Comparison of ENCODE assay signal across 8 cellular contexts in the genomic region with DNA sequence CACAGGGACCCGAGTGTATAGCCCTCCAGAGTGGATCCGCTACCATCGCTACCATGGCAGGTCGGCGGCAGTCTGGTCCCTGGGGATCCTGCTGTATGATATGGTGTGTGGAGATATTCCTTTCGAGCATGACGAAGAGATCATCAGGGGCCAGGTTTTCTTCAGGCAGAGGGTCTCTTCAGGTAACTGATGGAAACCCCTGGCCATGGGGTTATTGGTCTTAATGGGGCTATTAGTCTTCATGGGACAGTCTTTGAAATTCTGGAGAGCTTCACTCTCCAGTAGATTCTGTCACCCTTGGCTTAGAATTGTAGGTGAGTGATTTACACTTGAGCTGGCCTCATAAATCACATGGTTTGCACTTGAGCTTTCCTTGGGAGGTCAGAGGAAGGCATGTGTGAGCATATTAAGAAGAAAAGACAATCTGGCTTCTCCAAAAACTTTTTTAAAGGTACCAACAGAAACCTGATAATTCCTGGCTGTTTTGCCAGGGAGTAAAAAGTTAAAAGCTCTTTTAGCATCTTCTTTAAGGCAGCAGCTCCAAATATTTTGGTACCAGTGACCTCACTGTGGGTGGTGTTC. TPM values are rescaled to one million over a fixed set of nuclear protein-coding genes. Genes with fewer than 3 reads are reported as not detected.
A peak's percentile ranks its signal among the peaks of the same experiment; 100 is the strongest.
DNase-seq lines count a peak whose midpoint lies in the region; ATAC-seq, FAIRE-seq and TF ChIP-seq lines count a peak whose summit lies in the region.

No MANE protein-coding gene starts in this region.

- H3K4me1 ChIP-seq in astrocyte (ENCODE audit: insufficient read depth, low read length) (peaks cover 9% of the 10 kb centered on the region), mononuclear cell (ENCODE audit: insufficient read depth, low read length) (peaks cover 76% of the 10 kb centered on the region), upper lobe of left lung (peaks cover 25 to 66% (median 46%) of the 10 kb centered on the region in 4 donors)

- TF ChIP-seq CTCF in astrocyte (IDR thresholded peaks at IDR 0.05; ENCODE audit: insufficient read depth, low read depth, low read length) (no peak), upper lobe of left lung (IDR thresholded peaks at IDR 0.05) (no peak)

- peak overlapping the region; percentile 98 for H3K27ac Mint-ChIP-seq in activated naive CD4-positive, alpha-beta T cell treated with anti-CD3 and anti-CD28 coated beads, Interleukin-2, amount 10 ng/mL, durations not matched to agents 7 days and 5 days
- H3K27ac Mint-ChIP-seq in astrocyte (ENCODE audit: unreplicated experiment) = no peak overlapping the region

- peaks cover 10% of the 10 kb centered on the region for H3K27me3 Mint-ChIP-seq in activated naive CD4-positive, alpha-beta T cell treated with anti-CD3 and anti-CD28 coated beads, Interleukin-2, amount 10 ng/mL, durations not matched to agents 7 days and 5 days
- H3K27me3 Mint-ChIP-seq in astrocyte (ENCODE audit: low read depth, unreplicated experiment) = no peaks in the 10 kb centered on the region

- peaks cover 36% of the 10 kb centered on the region for H4K20me1 ChIP-seq in astrocyte (ENCODE audit: insufficient read depth, low read length)

- H3K79me2 ChIP-seq in astrocyte (ENCODE audit: insufficient read depth, low read length) = peaks cover 26% of the 10 kb centered on the region

- 87 to 92% methylated on average over 7 of the region's 7 CpGs for WGBS in upper lobe of left lung, 2 donors

- FAIRE-seq in astrocyte (lab: Jason Lieb, UNC) = no peak

- H3K4me3 ChIP-seq in astrocyte (ENCODE audit: insufficient read depth, low read depth, low read length) (no peak overlapping the region), mononuclear cell (ENCODE audit: low read length) (peak overlapping the region; percentile 97), upper lobe of left lung (peak overlapping the region in 3 of 4 donors; percentile 72 to 97 (median 93))

- H3K27me3 ChIP-seq in astrocyte (ENCODE audit: insufficient read depth, low read length) (no peaks in the 10 kb centered on the region), mononuclear cell (ENCODE audit: insufficient read depth, low read length) (no peaks in the 10 kb centered on the region), upper lobe of left lung (no peaks in the 10 kb centered on the region)

- no peak for ATAC-seq in upper lobe of left lung (ENCODE audit: low FRiP score in 2 of 2)
- ATAC-seq in esophagus mucosa = no peak

- no peak overlapping the region for H2AFZ ChIP-seq in astrocyte (ENCODE audit: low read depth, low read length)

- H3K9ac ChIP-seq in astrocyte (ENCODE audit: low read length) = peak overlapping the region; percentile 1

- no peaks in the 10 kb centered on the region for H3K9me3 ChIP-seq in astrocyte (ENCODE audit: insufficient read depth, low read depth, low read length)
- H3K9me3 ChIP-seq in mononuclear cell (ENCODE audit: low read depth, low read length) = no peaks in the 10 kb centered on the region
- H3K9me3 ChIP-seq in upper lobe of left lung = no peaks in the 10 kb centered on the region

- no peak for DNase-seq in activated naive CD4-positive, alpha-beta T cell treated with anti-CD3 and anti-CD28 coated beads, Interleukin-2, amount 10 ng/mL, durations not matched to agents 7 days and 5 days
- no peak for DNase-seq in activated naive CD4-positive, alpha-beta T cell (lab: John Stamatoyannopoulos, UW)
- DNase-seq in astrocyte (ENCODE audit: low read depth) (no peak), upper lobe of left lung (no peak), EL (no peak), H4 (ENCODE audit: low spot score) (no peak)

- no peak for TF ChIP-seq EP300 in upper lobe of left lung (IDR thresholded peaks at IDR 0.05)

- H3K36me3 Mint-ChIP-seq in activated naive CD4-positive, alpha-beta T cell treated with anti-CD3 and anti-CD28 coated beads, Interleukin-2, amount 10 ng/mL, durations not matched to agents 7 days and 5 days = peaks cover 73% of the 10 kb centered on the region
- peaks cover 11% of the 10 kb centered on the region for H3K36me3 Mint-ChIP-seq in astrocyte (ENCODE audit: low read depth, unreplicated experiment)

- H3K4me2 ChIP-seq in astrocyte (ENCODE audit: low read length) = no peak overlapping the region

- H3K27ac ChIP-seq in astrocyte (ENCODE audit: low read depth, low read length) (no peak overlapping the region), upper lobe of left lung (peak overlapping the region; percentile 67 to 94 (median 90))

- CTCF ChIA-PET in activated naive CD4-positive, alpha-beta T cell treated with anti-CD3 and anti-CD28 coated beads, Interleukin-2, amount 10 ng/mL, durations not matched to agents 7 days and 5 days (lab: Charles Lee) = interaction anchor here (0.9 to 17.1 kb wide), 9 partner anchors 9 to 148 kb away, joined by 4 to 293 read pairs (median 22); no protein-coding TSS in a partner anchor

- H3K4me1 Mint-ChIP-seq in activated naive CD4-positive, alpha-beta T cell treated with anti-CD3 and anti-CD28 coated beads, Interleukin-2, amount 10 ng/mL, durations not matched to agents 7 days and 5 days = peaks cover 52% of the 10 kb centered on the region
- peaks cover 18% of the 10 kb centered on the region for H3K4me1 Mint-ChIP-seq in astrocyte (ENCODE audit: low read depth, unreplicated experiment)

- H3K9me3 Mint-ChIP-seq in activated naive CD4-positive, alpha-beta T cell treated with anti-CD3 and anti-CD28 coated beads, Interleukin-2, amount 10 ng/mL, durations not matched to agents 7 days and 5 days = no peaks in the 10 kb centered on the region
- no peaks in the 10 kb centered on the region for H3K9me3 Mint-ChIP-seq in astrocyte (ENCODE audit: unreplicated experiment)

- peak overlapping the region; percentile 94 for H3K4me3 Mint-ChIP-seq in activated naive CD4-positive, alpha-beta T cell treated with anti-CD3 and anti-CD28 coated beads, Interleukin-2, amount 10 ng/mL, durations not matched to agents 7 days and 5 days
- H3K4me3 Mint-ChIP-seq in astrocyte (ENCODE audit: unreplicated experiment) = peak overlapping the region; percentile 91

- TF ChIP-seq POLR2A in upper lobe of left lung (IDR thresholded peaks at IDR 0.05) = no peak

- H3K36me3 ChIP-seq in astrocyte (ENCODE audit: insufficient read depth, low read length) (peaks cover 26% of the 10 kb centered on the region), upper lobe of left lung (peaks cover 25 to 39% (median 37%) of the 10 kb centered on the region in 4 donors)

RNA-seq across cellular contexts. Expression of gene PIM1, which starts 3.1 kb away (rescaled TPM):
- total RNA-seq in astrocyte (29.0 and 32.1 TPM in 2 replicates), mononuclear cell (107 TPM), upper lobe of left lung (10 to 100 TPM; 26.9 to 80.9 (median 36.0) TPM), esophagus mucosa (194 TPM)
- 9.2 and 12.3 TPM in 2 replicates for total RNA-seq in H4 (2014; rRNA removed; shearing (Covaris generic))
